9 cellular contexts compared by ENCODE assay signal in the genomic region with DNA sequence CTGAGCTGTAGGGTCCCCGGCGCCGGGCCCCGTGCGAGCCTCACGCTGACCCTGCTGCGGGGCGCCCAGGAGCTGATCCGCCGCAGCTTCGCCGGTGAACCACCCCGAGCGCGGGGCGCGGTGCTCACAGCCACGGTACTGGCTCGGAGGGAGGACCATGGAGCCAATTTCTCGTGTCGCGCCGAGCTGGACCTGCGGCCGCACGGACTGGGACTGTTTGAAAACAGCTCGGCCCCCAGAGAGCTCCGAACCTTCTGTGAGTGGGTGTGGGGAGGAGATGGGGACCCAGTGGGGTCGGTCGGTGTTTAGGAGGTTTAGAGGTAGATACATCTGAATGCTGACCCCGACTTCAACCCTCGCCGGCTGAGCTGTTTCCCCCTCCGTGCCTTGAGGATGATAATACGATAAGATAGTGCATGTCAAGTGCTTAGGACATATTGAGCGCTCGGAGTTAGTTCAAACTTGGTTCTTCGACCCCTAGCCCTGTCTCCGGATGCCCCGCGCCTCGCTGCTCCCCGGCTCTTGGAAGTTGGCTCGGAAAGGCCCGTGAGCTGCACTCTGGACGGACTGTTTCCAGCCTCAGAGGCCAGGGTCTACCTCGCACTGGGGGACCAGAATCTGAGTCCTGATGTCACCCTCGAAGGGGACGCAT. TPM values are rescaled to one million over a fixed set of nuclear protein-coding genes. Genes with fewer than 3 reads are reported as not detected.
A peak's percentile ranks its signal among the peaks of the same experiment; 100 is the strongest.
DNase-seq lines count a peak whose midpoint lies in the region; ATAC-seq and TF ChIP-seq lines count a peak whose summit lies in the region.
"Had no signal": no experiment of that assay in that cellular context is flagged by ENCODE, and none has a peak within 500 bp of the region (broad histone marks: within the 10 kb centered on the region; RNA-seq: fewer than 3 reads in every experiment).

No MANE protein-coding gene starts in this region.

- no peak for TF ChIP-seq CTCF in lower leg skin (IDR thresholded peaks at IDR 0.05)
- no peak for TF ChIP-seq CTCF in type B pancreatic cell (conservative IDR thresholded peaks at IDR 0.05)
- no peak for TF ChIP-seq CTCF in endothelial cell (IDR thresholded peaks at IDR 0.05; ENCODE audit: unreplicated experiment)

- H3K36me3 Mint-ChIP-seq in activated naive CD8-positive, alpha-beta T cell treated with anti-CD3 and anti-CD28 coated beads, Interleukin-2, amount 10 ng/mL, durations not matched to agents 7 days and 5 days: peaks cover 8% of the 10 kb centered on the region
- H3K36me3 Mint-ChIP-seq in type B pancreatic cell: no peaks in the 10 kb centered on the region
- peaks cover 8% of the 10 kb centered on the region for H3K36me3 Mint-ChIP-seq in endothelial cell (ENCODE audit: low read depth, unreplicated experiment)

- ATAC-seq in activated naive CD8-positive, alpha-beta T cell treated with anti-CD3 and anti-CD28 coated beads, Interleukin-2, amount 10 ng/mL, durations not matched to agents 7 days and 5 days (ENCODE audit: low read depth): peak; percentile 1

- DNase-seq in activated effector memory CD4-positive, alpha-beta T cell treated with anti-CD3 and anti-CD28 coated beads, Interleukin-2, amount 50 U/mL, for 16 hours: peak; percentile 69
- DNase-seq in activated effector memory CD4-positive, alpha-beta T cell treated with Interleukin-2 at 50 U/mL for 16 hours: no peak
- no peak for DNase-seq in activated naive CD8-positive, alpha-beta T cell treated with anti-CD3 and anti-CD28 coated beads, Interleukin-2, amount 10 ng/mL, durations not matched to agents 7 days and 5 days
- DNase-seq in lower leg skin (ENCODE audit: low spot score in 2 of 2) (peak in 1 of 2 donors; percentile 85), type B pancreatic cell (ENCODE audit: extremely low spot score, unreplicated experiment) (no peak), HPDE6-E6E7 (ENCODE audit: extremely low spot score) (no peak), endothelial cell (ENCODE audit: low spot score) (no peak), NCI-H1092 (lab: John Stamatoyannopoulos, UW) (no peak)

- WGBS in lower leg skin, 2 donors: 2 to 4% methylated on average over 28 to 46 of the region's 49 CpGs

- no peak for TF ChIP-seq POLR2A in lower leg skin (IDR thresholded peaks at IDR 0.05)

- POLR2A ChIA-PET in activated naive CD8-positive, alpha-beta T cell treated with anti-CD3 and anti-CD28 coated beads, Interleukin-2, amount 10 ng/mL, durations not matched to agents 7 days and 5 days (lab: Charles Lee): interaction anchor here (0.8 to 5.0 kb wide), 5 partner anchors 11 to 89 kb away, joined by 3 to 60 read pairs (median 4); a partner anchor contains a TSS

- H3K27ac Mint-ChIP-seq in activated naive CD8-positive, alpha-beta T cell treated with anti-CD3 and anti-CD28 coated beads, Interleukin-2, amount 10 ng/mL, durations not matched to agents 7 days and 5 days: peak overlapping the region; percentile 63
- peak overlapping the region; percentile 43 for H3K27ac Mint-ChIP-seq in type B pancreatic cell
- no peak overlapping the region for H3K27ac Mint-ChIP-seq in endothelial cell (ENCODE audit: unreplicated experiment)

- H3K4me1 Mint-ChIP-seq in activated naive CD8-positive, alpha-beta T cell treated with anti-CD3 and anti-CD28 coated beads, Interleukin-2, amount 10 ng/mL, durations not matched to agents 7 days and 5 days: peaks cover 42% of the 10 kb centered on the region
- H3K4me1 Mint-ChIP-seq in type B pancreatic cell (ENCODE audit: unreplicated experiment) (peaks cover 26% of the 10 kb centered on the region), endothelial cell (ENCODE audit: unreplicated experiment) (peaks cover 14% of the 10 kb centered on the region)

- peaks cover 3% of the 10 kb centered on the region for H3K9me3 Mint-ChIP-seq in activated naive CD8-positive, alpha-beta T cell treated with anti-CD3 and anti-CD28 coated beads, Interleukin-2, amount 10 ng/mL, durations not matched to agents 7 days and 5 days
- H3K9me3 Mint-ChIP-seq in type B pancreatic cell: no peaks in the 10 kb centered on the region
- no peaks in the 10 kb centered on the region for H3K9me3 Mint-ChIP-seq in endothelial cell (ENCODE audit: unreplicated experiment)

- peaks cover 77% of the 10 kb centered on the region for H3K27me3 Mint-ChIP-seq in activated naive CD8-positive, alpha-beta T cell treated with anti-CD3 and anti-CD28 coated beads, Interleukin-2, amount 10 ng/mL, durations not matched to agents 7 days and 5 days
- peaks cover 99% of the 10 kb centered on the region for H3K27me3 Mint-ChIP-seq in type B pancreatic cell
- H3K27me3 Mint-ChIP-seq in endothelial cell (ENCODE audit: unreplicated experiment): peaks cover 42% of the 10 kb centered on the region

- peak overlapping the region; percentile 77 for H3K4me3 Mint-ChIP-seq in activated naive CD8-positive, alpha-beta T cell treated with anti-CD3 and anti-CD28 coated beads, Interleukin-2, amount 10 ng/mL, durations not matched to agents 7 days and 5 days
- H3K4me3 Mint-ChIP-seq in type B pancreatic cell (peak overlapping the region; percentile 87), endothelial cell (ENCODE audit: unreplicated experiment) (no peak overlapping the region)

- peak overlapping the region; percentile 1 for H3K4me3 ChIP-seq in lower leg skin (ENCODE audit: low read depth, poor library complexity, severe bottlenecking)

- intact Hi-C loops in lower leg skin (cut with DNase I; ENCODE audit: low total_unique reads): no loop called here

RNA-seq across cellular contexts. Expression of a gene that starts 1.9 kb away (rescaled TPM):
- total RNA-seq in activated naive CD8-positive, alpha-beta T cell treated with anti-CD3 and anti-CD28 coated beads, Interleukin-2, amount 10 ng/mL, durations not matched to agents 7 days and 5 days: under 1 TPM; 0.62 to 0.83 TPM
- under 1 TPM in 2 of 4 donors, not detected in 2; 0.13 to 0.20 TPM for total RNA-seq in lower leg skin
- 2.3 and 3.8 TPM in 2 replicates for total RNA-seq in type B pancreatic cell (ENCODE audit: low replicate concordance)
- total RNA-seq in endothelial cell (ENCODE audit: unreplicated experiment): not detected

RNA-seq across cellular contexts. Expression of a gene that starts 4.9 kb away (rescaled TPM):
- 1 to 10 TPM; 1.2 to 1.7 TPM for total RNA-seq in activated naive CD8-positive, alpha-beta T cell treated with anti-CD3 and anti-CD28 coated beads, Interleukin-2, amount 10 ng/mL, durations not matched to agents 7 days and 5 days
- under 1 TPM in 1 of 4 donors, not detected in 3; 0.38 TPM for total RNA-seq in lower leg skin
- 2.8 and 5.3 TPM in 2 replicates for total RNA-seq in type B pancreatic cell (ENCODE audit: low replicate concordance)
- 0.36 TPM for total RNA-seq in endothelial cell (ENCODE audit: unreplicated experiment)
- total RNA-seq: NCI-H460 had no signal

RNA-seq across cellular contexts. Expression of a gene that starts 17.9 kb away (rescaled TPM):
- total RNA-seq in activated naive CD8-positive, alpha-beta T cell treated with anti-CD3 and anti-CD28 coated beads, Interleukin-2, amount 10 ng/mL, durations not matched to agents 7 days and 5 days: 1 to 10 TPM; 3.9 to 5.0 TPM
- total RNA-seq in lower leg skin: 1 to 10 TPM in 3 of 4 donors, not detected in 1; 2.2 to 3.8 (median 2.8) TPM
- 5.5 and 17.0 TPM in 2 replicates for total RNA-seq in type B pancreatic cell (ENCODE audit: low replicate concordance)
- total RNA-seq in endothelial cell (ENCODE audit: unreplicated experiment): 8.2 TPM

RNA-seq across cellular contexts. Expression of a gene that starts 20.8 kb away (rescaled TPM):
- 10 to 100 TPM in 1 of 2 experiments, 1 to 10 TPM in 1; 9.5 to 11.7 TPM for total RNA-seq in activated naive CD8-positive, alpha-beta T cell treated with anti-CD3 and anti-CD28 coated beads, Interleukin-2, amount 10 ng/mL, durations not matched to agents 7 days and 5 days
- 10 to 100 TPM in 1 of 4 donors, 1 to 10 TPM in 3; 5.1 to 19.0 (median 6.7) TPM for total RNA-seq in lower leg skin
- total RNA-seq in type B pancreatic cell (ENCODE audit: low replicate concordance): 3.3 and 3.6 TPM in 2 replicates
- 7.2 TPM for total RNA-seq in endothelial cell (ENCODE audit: unreplicated experiment)

RNA-seq across cellular contexts. Expression of a gene that starts 24.1 kb away (rescaled TPM):
- total RNA-seq in activated naive CD8-positive, alpha-beta T cell treated with anti-CD3 and anti-CD28 coated beads, Interleukin-2, amount 10 ng/mL, durations not matched to agents 7 days and 5 days: 1 to 10 TPM; 7.6 to 9.4 TPM
- total RNA-seq in lower leg skin (10 to 100 TPM; 10.3 to 20.7 (median 18.2) TPM), type B pancreatic cell (ENCODE audit: low replicate concordance) (18.8 and 23.3 TPM in 2 replicates), endothelial cell (ENCODE audit: unreplicated experiment) (18.9 TPM)
